In the genomic region with DNA sequence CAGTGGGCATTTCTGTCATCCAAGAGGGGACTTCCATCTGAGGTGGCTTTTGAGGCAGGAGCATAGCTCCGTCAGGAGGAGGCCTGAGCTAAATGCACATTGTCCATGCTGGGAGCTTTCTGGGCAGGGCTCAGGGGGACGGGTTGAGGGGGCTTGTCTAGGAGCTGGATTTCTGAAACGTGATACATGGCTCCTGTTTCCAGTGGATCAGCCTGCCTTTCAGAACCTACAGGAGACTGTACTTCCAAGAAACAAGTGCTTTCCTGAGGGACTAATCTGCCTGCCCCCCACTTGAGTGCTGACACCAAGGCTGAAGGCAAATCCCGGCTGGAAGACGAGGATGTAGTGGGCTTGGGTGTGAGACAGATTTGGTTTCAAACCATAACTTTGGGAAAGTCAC, we compare ENCODE assay signal across 28 cellular contexts. TPM values are rescaled to one million over a fixed set of nuclear protein-coding genes. Genes with fewer than 3 reads are reported as not detected.
A peak's percentile ranks its signal among the peaks of the same experiment; 100 is the strongest.
DNase-seq lines count a peak whose midpoint lies in the region; ATAC-seq and TF ChIP-seq lines count a peak whose summit lies in the region.
"Had no signal": no experiment of that assay in that cellular context is flagged by ENCODE, and none has a peak within 500 bp of the region (broad histone marks: within the 10 kb centered on the region; RNA-seq: fewer than 3 reads in every experiment).

No MANE protein-coding gene starts in this region.

- H3K4me1 ChIP-seq in DND-41 (ENCODE audit: insufficient read depth, low read length): peaks cover 69% of the 10 kb centered on the region
- H3K4me1 ChIP-seq: Caco-2, stomach had no signal

- peaks cover 95% of the 10 kb centered on the region for H3K4me1 Mint-ChIP-seq in activated T-cell treated with anti-CD3 and anti-CD28 coated beads, Interleukin-2, amount 50 U/mL, for 24 hours (ENCODE audit: low read depth)
- peaks cover 94% of the 10 kb centered on the region for H3K4me1 Mint-ChIP-seq in activated naive CD8-positive, alpha-beta T cell treated with anti-CD3 and anti-CD28 coated beads for 36 hours
- peaks cover 44% of the 10 kb centered on the region for H3K4me1 Mint-ChIP-seq in stimulated activated memory B cell treated with anti-CD40 and anti-IgM and Interleukin-4, amounts not matched to agents 10 μg/mL and 1 μg/mL and 100 μg/mL, for 72 hours

- H3K4me2 ChIP-seq in DND-41 (ENCODE audit: insufficient read depth, low read length): no peak overlapping the region
- H3K4me2 ChIP-seq: KMS-11 had no signal

- peak overlapping the region; percentile 15; the same call in 1 of the 2 replicates for H3K27ac ChIP-seq in DND-41 (ENCODE audit: low read length)
- H3K27ac ChIP-seq: esophagus muscularis mucosa, HL-60, KMS-11, stomach, tibial artery had no signal

- H3K9me3 ChIP-seq in DND-41 (ENCODE audit: insufficient read depth, low read length, severe bottlenecking): no peaks in the 10 kb centered on the region
- H3K9me3 ChIP-seq: Caco-2, esophagus muscularis mucosa, tibial artery had no signal

- peaks cover 21% of the 10 kb centered on the region for H3K9me3 Mint-ChIP-seq in activated T-cell treated with anti-CD3 and anti-CD28 coated beads, Interleukin-2, amount 50 U/mL, for 24 hours
- peaks cover 15% of the 10 kb centered on the region for H3K9me3 Mint-ChIP-seq in activated naive CD8-positive, alpha-beta T cell treated with anti-CD3 and anti-CD28 coated beads for 36 hours
- H3K9me3 Mint-ChIP-seq in stimulated activated memory B cell treated with anti-CD40 and anti-IgM and Interleukin-4, amounts not matched to agents 10 μg/mL and 1 μg/mL and 100 μg/mL, for 72 hours: no peaks in the 10 kb centered on the region

- H3K27ac Mint-ChIP-seq in activated T-cell treated with anti-CD3 and anti-CD28 coated beads, Interleukin-2, amount 50 U/mL, for 24 hours: peak overlapping the region; percentile 94
- peak overlapping the region; percentile 99 for H3K27ac Mint-ChIP-seq in activated naive CD8-positive, alpha-beta T cell treated with anti-CD3 and anti-CD28 coated beads for 36 hours
- H3K27ac Mint-ChIP-seq in stimulated activated memory B cell treated with anti-CD40 and anti-IgM and Interleukin-4, amounts not matched to agents 10 μg/mL and 1 μg/mL and 100 μg/mL, for 72 hours: peak overlapping the region; percentile 91
- H3K27ac Mint-ChIP-seq: progenitor cell of endocrine pancreas, WTC11 had no signal

- DNase-seq in activated T-cell treated with anti-CD3 and anti-CD28 coated beads, Interleukin-2, amount 50 U/mL, for 24 hours: no peak
- no peak for DNase-seq in activated T-cell treated with anti-CD3 and anti-CD28 coated beads for 4 hours
- DNase-seq in DND-41: no peak
- no peak for DNase-seq in activated naive CD8-positive, alpha-beta T cell treated with anti-CD3 and anti-CD28 coated beads for 36 hours
- DNase-seq in NCI-H187 (lab: John Stamatoyannopoulos, UW): no peak
- no peak for DNase-seq in putamen (ENCODE audit: low spot score)
- no peak for DNase-seq in SIG-M5 (lab: John Stamatoyannopoulos, UW)
- DNase-seq: Caco-2; dermis blood vessel endothelial cell; DMS79; foreskin melanocyte; mammary epithelial cell; NCI-H1436 treated with DMSO at 0.1 percent for 48 hours; NCI-H2171; NCI-H526; NK-92 treated with Interleukin-12 subunit alpha and Interleukin-12 subunit beta, amount 100 ng/mL, for 24 hours; SHP77; stimulated activated CD4-positive, alpha-beta T cell treated with anti-CD3 and anti-CD28 coated beads, Interleukin-15, amount 100 ng/mL, for 24 hours; stomach; T-helper 9 cell; tibial artery had no signal

- no peak for TF ChIP-seq CTCF in DND-41 (IDR thresholded peaks at IDR 0.05; ENCODE audit: borderline replicate concordance, extremely low read depth, low read length, poor library complexity, severe bottlenecking)

- H4K20me1 ChIP-seq in DND-41 (ENCODE audit: insufficient read depth, low read length): no peaks in the 10 kb centered on the region

- ATAC-seq in DND-41 (ENCODE audit: insufficient read depth, low read depth): no peak
- ATAC-seq in stimulated activated memory B cell treated with anti-CD40 and anti-IgM and Interleukin-4, amounts not matched to agents 10 μg/mL and 1 μg/mL and 100 μg/mL, for 72 hours: no peak
- ATAC-seq: Panc1, WTC11 had no signal

- H3K27me3 ChIP-seq in DND-41 (ENCODE audit: insufficient read depth, low read length, poor library complexity): no peaks in the 10 kb centered on the region
- H3K27me3 ChIP-seq: esophagus muscularis mucosa, tibial artery had no signal

- H3K36me3 ChIP-seq in DND-41 (ENCODE audit: insufficient read depth, low read length): no peaks in the 10 kb centered on the region
- H3K36me3 ChIP-seq: esophagus muscularis mucosa, stomach, tibial artery had no signal

- no peaks in the 10 kb centered on the region for H3K79me2 ChIP-seq in DND-41 (ENCODE audit: insufficient read depth, low read length)

- H3K27me3 Mint-ChIP-seq in activated T-cell treated with anti-CD3 and anti-CD28 coated beads, Interleukin-2, amount 50 U/mL, for 24 hours: no peaks in the 10 kb centered on the region
- no peaks in the 10 kb centered on the region for H3K27me3 Mint-ChIP-seq in activated naive CD8-positive, alpha-beta T cell treated with anti-CD3 and anti-CD28 coated beads for 36 hours
- no peaks in the 10 kb centered on the region for H3K27me3 Mint-ChIP-seq in stimulated activated memory B cell treated with anti-CD40 and anti-IgM and Interleukin-4, amounts not matched to agents 10 μg/mL and 1 μg/mL and 100 μg/mL, for 72 hours

- no peak overlapping the region for H3K9ac ChIP-seq in DND-41 (ENCODE audit: low read depth, low read length)
- H3K9ac ChIP-seq: KMS-11 had no signal

- no peak overlapping the region for H3K4me3 ChIP-seq in DND-41 (ENCODE audit: low read depth in 1 of 2, low read length in 2 of 2)
- H3K4me3 ChIP-seq: esophagus muscularis mucosa, stomach, tibial artery had no signal

- H3K4me3 Mint-ChIP-seq in activated T-cell treated with anti-CD3 and anti-CD28 coated beads, Interleukin-2, amount 50 U/mL, for 24 hours: no peak overlapping the region
- H3K4me3 Mint-ChIP-seq in activated naive CD8-positive, alpha-beta T cell treated with anti-CD3 and anti-CD28 coated beads for 36 hours: no peak overlapping the region
- H3K4me3 Mint-ChIP-seq in stimulated activated memory B cell treated with anti-CD40 and anti-IgM and Interleukin-4, amounts not matched to agents 10 μg/mL and 1 μg/mL and 100 μg/mL, for 72 hours: no peak overlapping the region
- H3K4me3 Mint-ChIP-seq: WTC11 had no signal

- peaks cover 13% of the 10 kb centered on the region for H3K36me3 Mint-ChIP-seq in activated T-cell treated with anti-CD3 and anti-CD28 coated beads, Interleukin-2, amount 50 U/mL, for 24 hours (ENCODE audit: low read depth)
- peaks cover 44% of the 10 kb centered on the region for H3K36me3 Mint-ChIP-seq in activated naive CD8-positive, alpha-beta T cell treated with anti-CD3 and anti-CD28 coated beads for 36 hours
- H3K36me3 Mint-ChIP-seq in stimulated activated memory B cell treated with anti-CD40 and anti-IgM and Interleukin-4, amounts not matched to agents 10 μg/mL and 1 μg/mL and 100 μg/mL, for 72 hours: no peaks in the 10 kb centered on the region
- H3K36me3 Mint-ChIP-seq: WTC11 had no signal

- H2AFZ ChIP-seq in DND-41 (ENCODE audit: low read depth, low read length): no peak overlapping the region

RNA-seq across cellular contexts. Expression of a gene that starts 40.5 kb away (rescaled TPM):
- total RNA-seq in activated naive CD8-positive, alpha-beta T cell treated with anti-CD3 and anti-CD28 coated beads for 36 hours: 1 to 10 TPM; 4.1 TPM
- total RNA-seq: Caco-2, dermis blood vessel endothelial cell, mammary epithelial cell, progenitor cell of endocrine pancreas had no signal
